Comparison of ENCODE assay signal across 32 cellular contexts in the genomic region with DNA sequence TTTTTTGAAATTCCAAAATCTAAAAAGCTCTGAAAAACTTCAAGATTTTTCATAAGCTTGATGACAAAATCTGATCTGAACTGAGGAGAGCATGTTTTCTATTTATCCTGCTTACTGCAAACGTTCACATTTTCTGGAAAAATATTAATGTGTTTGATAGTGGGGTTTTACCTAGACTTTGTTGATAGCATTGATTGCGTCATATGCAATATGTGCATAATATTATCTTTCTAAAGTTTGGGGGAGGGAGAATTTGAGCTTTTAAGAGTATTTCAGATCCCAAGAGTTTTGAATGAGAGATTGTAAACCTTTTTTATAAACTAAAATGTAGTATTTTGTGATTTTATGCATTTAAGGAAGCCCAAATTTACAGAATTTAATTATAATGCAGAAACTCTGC.
"Had no signal": no experiment of that assay in that cellular context is flagged by ENCODE, and none has a peak within 500 bp of the region (broad histone marks: within the 10 kb centered on the region; RNA-seq: fewer than 3 reads in every experiment).

No MANE protein-coding gene starts in this region.

- H3K79me2 ChIP-seq: parathyroid adenoma had no signal

- H3K27me3 ChIP-seq: neural progenitor cell, ovary, spleen, suprapubic skin, testis, tibial artery, transverse colon, upper lobe of right lung, uterus had no signal

- H3K4me1 Mint-ChIP-seq: naive thymus-derived CD4-positive, alpha-beta T cell; natural killer cell; nephron; stimulated activated memory B cell treated with anti-CD40 and anti-IgM and Interleukin-4, amounts not matched to agents 10 μg/mL and 1 μg/mL and 100 μg/mL, for 72 hours; stimulated activated naive CD8-positive, alpha-beta T cell treated with anti-CD3 and anti-CD28 coated beads, Interleukin-15, amount 100 ng/mL, for 72 hours had no signal

- H3K36me3 ChIP-seq: neural progenitor cell, ovary, spleen, suprapubic skin, tibial artery, transverse colon, upper lobe of right lung, uterus had no signal

- H3K9ac ChIP-seq: neural progenitor cell, parathyroid adenoma had no signal

- H3K4me3 Mint-ChIP-seq: naive thymus-derived CD4-positive, alpha-beta T cell; natural killer cell; nephron; neural progenitor cell; stimulated activated memory B cell treated with anti-CD40 and anti-IgM and Interleukin-4, amounts not matched to agents 10 μg/mL and 1 μg/mL and 100 μg/mL, for 72 hours; stimulated activated naive CD8-positive, alpha-beta T cell treated with anti-CD3 and anti-CD28 coated beads, Interleukin-15, amount 100 ng/mL, for 72 hours; type B pancreatic cell had no signal

- H2AFZ ChIP-seq: neural progenitor cell, parathyroid adenoma had no signal

- H3K4me2 ChIP-seq: neural progenitor cell, smooth muscle cell had no signal

- H3K27ac ChIP-seq: neural progenitor cell, ovary, parathyroid adenoma, psoas muscle, spleen, suprapubic skin, testis, tibial artery, transverse colon, upper lobe of right lung, uterus had no signal

- H3K9me3 Mint-ChIP-seq: stimulated activated memory B cell treated with anti-CD40 and anti-IgM and Interleukin-4, amounts not matched to agents 10 μg/mL and 1 μg/mL and 100 μg/mL, for 72 hours; type B pancreatic cell had no signal

- H3K27me3 Mint-ChIP-seq: naive thymus-derived CD4-positive, alpha-beta T cell; progenitor cell of endocrine pancreas; stimulated activated memory B cell treated with anti-CD40 and anti-IgM and Interleukin-4, amounts not matched to agents 10 μg/mL and 1 μg/mL and 100 μg/mL, for 72 hours; stimulated activated naive CD8-positive, alpha-beta T cell treated with anti-CD3 and anti-CD28 coated beads, Interleukin-15, amount 100 ng/mL, for 72 hours; type B pancreatic cell had no signal

- H3K27ac Mint-ChIP-seq: naive thymus-derived CD4-positive, alpha-beta T cell; natural killer cell; nephron; neural progenitor cell; progenitor cell of endocrine pancreas; stimulated activated memory B cell treated with anti-CD40 and anti-IgM and Interleukin-4, amounts not matched to agents 10 μg/mL and 1 μg/mL and 100 μg/mL, for 72 hours; stimulated activated naive CD8-positive, alpha-beta T cell treated with anti-CD3 and anti-CD28 coated beads, Interleukin-15, amount 100 ng/mL, for 72 hours; type B pancreatic cell had no signal

- H3K4me3 ChIP-seq: neural progenitor cell, ovary, psoas muscle, skin epidermis, smooth muscle cell, spleen, suprapubic skin, testis, tibial artery, transverse colon, upper lobe of right lung, uterus had no signal

- H3K9me3 ChIP-seq: ovary, psoas muscle, suprapubic skin, testis, tibial artery, upper lobe of right lung, uterus had no signal

- ATAC-seq: natural killer cell; psoas muscle; right cardiac atrium; sciatic nerve; stimulated activated memory B cell treated with anti-CD40 and anti-IgM and Interleukin-4, amounts not matched to agents 10 μg/mL and 1 μg/mL and 100 μg/mL, for 72 hours; stimulated activated naive CD8-positive, alpha-beta T cell treated with anti-CD3 and anti-CD28 coated beads, Interleukin-15, amount 100 ng/mL, for 72 hours; stimulated activated naive CD8-positive, alpha-beta T cell treated with anti-CD3 and anti-CD28 coated beads, Interleukin-15, Interleukin-2, amounts not matched to agents 100 U/mL and 50 U/mL, for 24 hours had no signal

- H3K36me3 Mint-ChIP-seq: naive thymus-derived CD4-positive, alpha-beta T cell; natural killer cell; stimulated activated memory B cell treated with anti-CD40 and anti-IgM and Interleukin-4, amounts not matched to agents 10 μg/mL and 1 μg/mL and 100 μg/mL, for 72 hours; type B pancreatic cell had no signal

- H3K4me1 ChIP-seq: neural progenitor cell, parathyroid adenoma, psoas muscle, suprapubic skin, testis, tibial artery, transverse colon, upper lobe of right lung, uterus had no signal

- DNase-seq: naive thymus-derived CD4-positive, alpha-beta T cell; natural killer cell; occipital lobe; ovary; posterior cingulate gyrus; psoas muscle; right cardiac atrium; spleen; stimulated activated CD4-positive, alpha-beta T cell treated with anti-CD3 and anti-CD28 coated beads, Interleukin-12 subunit alpha, Interleukin-12 subunit beta, amount 100 ng/mL, for 4 hours; stimulated activated CD4-positive, alpha-beta T cell treated with anti-CD3 and anti-CD28 coated beads, Interleukin-1b, Interleukin-23, amount 100 ng/mL, for 48 hours; stimulated activated CD4-positive, alpha-beta T cell treated with anti-CD3 and anti-CD28 coated beads, Interleukin-4, amount 100 ng/mL, for 1 hour; stimulated activated CD4-positive, alpha-beta T cell treated with anti-CD3 and anti-CD28 coated beads, Interleukin-4, amount 100 ng/mL, for 4 hours; stimulated activated CD8-positive, alpha-beta memory T cell treated with anti-CD3 and anti-CD28 coated beads, Interleukin-4, amount 100 ng/mL, for 48 hours; stimulated activated naive CD4-positive, alpha-beta T cell; stimulated activated naive CD8-positive, alpha-beta T cell treated with anti-CD3 and anti-CD28 coated beads, Interleukin-15, amount 100 ng/mL, for 72 hours; stimulated activated naive CD8-positive, alpha-beta T cell treated with anti-CD3 and anti-CD28 coated beads, Interleukin-15, Interleukin-2, amounts not matched to agents 100 U/mL and 50 U/mL, for 24 hours; substantia nigra; testis; tibial artery; transverse colon; upper lobe of right lung; uterus had no signal
